In genomic region chr17:17495448-17496188, GRCh38 we compare ENCODE assay signal across 1 cellular context.
TF ChIP-seq lines count a peak whose summit lies in the region.

No MANE protein-coding gene starts in this region.

TF ChIP-seq in WTC11, 78 proteins besides CTCF, POLR2A, EP300 and RAD21 (continued from another document):
- no peak for TF ChIP-seq ZSCAN18 (CRISPR knock-in tag; IDR thresholded peaks at IDR 0.05)
- peak; percentile 71; the same call in 1 of the 2 replicates for TF ChIP-seq SMAD4 (CRISPR knock-in tag; IDR thresholded peaks at IDR 0.05)
- no peak for TF ChIP-seq CREM (CRISPR knock-in tag; IDR thresholded peaks at IDR 0.05)
- no peak for TF ChIP-seq ZNF138 (CRISPR knock-in tag; conservative IDR thresholded peaks at IDR 0.05)
- 0 out of 2 replicates have a peak, but pooled peaks have one; percentile 39 for TF ChIP-seq ETV6 (CRISPR knock-in tag; IDR thresholded peaks at IDR 0.05)
- TF ChIP-seq ESRRA (CRISPR knock-in tag; IDR thresholded peaks at IDR 0.05; ENCODE audit: borderline replicate concordance) = 0 out of 2 replicates have a peak, but pooled peaks have one; percentile 19
- TF ChIP-seq ZNF232 (CRISPR knock-in tag; IDR thresholded peaks at IDR 0.05) = peak; percentile 49; the same call in 1 of the 2 replicates
- TF ChIP-seq MLX (CRISPR knock-in tag; IDR thresholded peaks at IDR 0.05) = no peak
- TF ChIP-seq TP53 (CRISPR knock-in tag; IDR thresholded peaks at IDR 0.05) = peak; percentile 26; the same call in 1 of the 2 replicates
- TF ChIP-seq CREB1 (CRISPR knock-in tag; IDR thresholded peaks at IDR 0.05) = no peak
